9 cellular contexts compared by ENCODE assay signal in the genomic region with DNA sequence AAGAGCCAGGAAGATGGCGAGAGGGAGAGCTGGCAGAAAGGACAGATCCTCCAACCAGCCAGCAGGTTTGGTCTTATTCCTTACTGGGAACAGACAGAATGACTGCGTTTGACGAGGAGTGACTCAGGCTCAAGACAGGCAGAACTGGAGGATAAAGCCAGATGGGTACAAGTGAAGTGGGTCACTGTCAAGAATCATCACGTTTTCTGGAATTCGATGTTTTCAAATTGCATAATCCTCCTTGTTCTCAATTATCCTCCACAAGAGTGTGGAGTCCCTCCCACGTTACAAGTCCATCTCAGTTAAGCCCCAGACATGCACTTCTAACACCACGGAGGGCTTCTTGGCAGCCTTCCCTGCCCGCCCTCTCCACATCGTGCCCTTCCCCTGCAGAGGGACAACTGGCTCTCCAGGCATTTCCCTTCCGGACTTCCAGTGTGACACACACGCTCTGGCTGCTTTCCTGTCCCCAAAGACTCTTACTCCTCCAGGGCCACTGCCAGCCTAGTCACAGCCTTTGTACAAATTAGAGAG.
DNase-seq lines count a peak whose midpoint lies in the region; ATAC-seq, FAIRE-seq and TF ChIP-seq lines count a peak whose summit lies in the region.
"Had no signal": no experiment of that assay in that cellular context is flagged by ENCODE, and none has a peak within 500 bp of the region (broad histone marks: within the 10 kb centered on the region; RNA-seq: fewer than 3 reads in every experiment).

No MANE protein-coding gene starts in this region.

- H3K4ac ChIP-seq in IMR-90 (ENCODE audit: low read depth, low read length) = peak overlapping the region; percentile 42; the same call in 1 of the 2 replicates

- H4K5ac ChIP-seq in IMR-90 (ENCODE audit: low read depth, low read length) = no peak overlapping the region

- H2BK20ac ChIP-seq in IMR-90 (ENCODE audit: low read depth, low read length) = no peak overlapping the region

- H2AK9ac ChIP-seq in IMR-90 (replicated peaks; ENCODE audit: low read depth, low read length, poor library complexity) = no peak overlapping the region

- no TSS peak for BruUV-seq in IMR-90 (replicated peaks; lab: Mats Ljungman, UMichigan)

- dilution Hi-C loops in IMR-90 (cut with HindIII; ENCODE audit: low sequenced_read_pairs, unreplicated experiment) = no loop called here

- H2AK5ac ChIP-seq in IMR-90 (ENCODE audit: low read depth, low read length) = no peak overlapping the region

- H2BK120ac ChIP-seq in IMR-90 (ENCODE audit: low read depth, low read length) = no peak overlapping the region

- H3K4me1 ChIP-seq in IMR-90 (ENCODE audit: control insufficient read depth, insufficient read depth, low read length) = peaks cover 3% of the 10 kb centered on the region

- H3K79me1 ChIP-seq in IMR-90 (ENCODE audit: low read depth in 1 of 2, low read length in 2 of 2) = no peaks in the 10 kb centered on the region

- H3K9me3 ChIP-seq in IMR-90 (ENCODE audit: control insufficient read depth, insufficient read depth, low read length) = no peaks in the 10 kb centered on the region

- no peak for TF ChIP-seq POLR2A in IMR-90 (IDR thresholded peaks at IDR 0.05; ENCODE audit: low read depth, low read length)

- H3K4me3 ChIP-seq in IMR-90 (ENCODE audit: insufficient read depth, low read depth, low read length) = no peak overlapping the region
- no peak overlapping the region for H3K4me3 ChIP-seq in cardiac fibroblast (replicated peaks in 1 of 2; ENCODE audit: low read depth in 2 of 2, low read length in 2 of 2)

- DNase-seq in IMR-90 (peak; percentile 74), cardiac fibroblast (ENCODE audit: low read depth in 2 of 2) (peak; percentile 82 to 89), kidney tubule cell (ENCODE audit: low spot score) (peak; percentile 66), urothelium cell line (ENCODE audit: low spot score) (peak; percentile 21), NOMO-1 (lab: John Stamatoyannopoulos, UW; ENCODE audit: unreplicated experiment in 2 of 2) (no peak), NCI-H1092 (lab: John Stamatoyannopoulos, UW) (no peak)
- DNase-seq: activated naive CD8-positive, alpha-beta T cell treated with anti-CD3 and anti-CD28 coated beads for 36 hours; midbrain had no signal

- peak overlapping the region; percentile 25 for H2BK5ac ChIP-seq in IMR-90 (ENCODE audit: low read depth, low read length, poor library complexity, severe bottlenecking)

- no peaks in the 10 kb centered on the region for H3K36me3 ChIP-seq in IMR-90 (ENCODE audit: control insufficient read depth, insufficient read depth, low read length)

- 0 out of 2 replicates have a peak overlapping the region, but pooled peaks have one; percentile 2 for H3K4me2 ChIP-seq in IMR-90 (ENCODE audit: low read depth, low read length)

- H3K9ac ChIP-seq in IMR-90 (ENCODE audit: low read depth, low read length) = no peak overlapping the region

- no peak overlapping the region; a peak in 1 of 4 replicates for H4K8ac ChIP-seq in IMR-90 (ENCODE audit: low read depth in 2 of 2, low read length in 2 of 2)

- no peaks in the 10 kb centered on the region for H4K20me1 ChIP-seq in IMR-90 (ENCODE audit: insufficient read depth, low read length)

- H3K27me3 ChIP-seq in IMR-90 (ENCODE audit: control insufficient read depth, insufficient read depth, low read length) = no peaks in the 10 kb centered on the region

- no peak overlapping the region for H3K23ac ChIP-seq in IMR-90 (ENCODE audit: low read depth, low read length)

- POLR2A ChIA-PET in IMR-90 (lab: Charles Lee; ENCODE audit: unreplicated experiment) = no interaction called here

- CTCF ChIA-PET in IMR-90 (lab: Yijun Ruan, JAX) = interaction anchor here (0.7 kb wide), 1 partner anchor 10 kb away, joined by 4 read pairs; no protein-coding TSS in a partner anchor

- no peak overlapping the region for H2BK15ac ChIP-seq in IMR-90 (ENCODE audit: low read depth, low read length)

- no peak overlapping the region for H3K27ac ChIP-seq in IMR-90 (ENCODE audit: insufficient read depth, low read length)

- H4K91ac ChIP-seq in IMR-90 (ENCODE audit: insufficient read depth, low read depth, low read length) = no peak overlapping the region

- no peak overlapping the region for H3K18ac ChIP-seq in IMR-90 (ENCODE audit: low read depth, low read length)

- peak; percentile 83 for ATAC-seq in IMR-90 (ENCODE audit: low read depth)
- ATAC-seq in HG03139 (IDR thresholded peaks at IDR 0.05; ENCODE audit: unreplicated experiment) = no peak

- no peak overlapping the region for H3K14ac ChIP-seq in IMR-90 (replicated peaks; ENCODE audit: low read depth, low read length)

- in situ Hi-C loops in IMR-90 (cut with MboI; ENCODE audit: low sequenced_read_pairs) = loop anchor here (10.0 kb wide), 1 partner anchor 178 kb away; no protein-coding TSS in a partner anchor

- intact Hi-C loops in IMR-90 (cut with micrococcal nuclease) = no loop called here

- 0% methylated on average over 1 of the region's 11 CpGs; no CpG with 5 or more reads in 1 of the 2 experiments for WGBS in IMR-90 (ENCODE audit: extremely low coverage in 2 of 2, insufficient read length in 1 of 2), 2 experiments

- no peak for TF ChIP-seq CTCF in IMR-90 (conservative IDR thresholded peaks at IDR 0.05; ENCODE audit: low read depth, low read length)
- peak; percentile 10 for TF ChIP-seq CTCF in cardiac fibroblast (IDR thresholded peaks at IDR 0.05; ENCODE audit: low read depth, low read length)

- FAIRE-seq in urothelium cell line (lab: Jason Lieb, UNC) = no peak

- no peak for TF ChIP-seq RAD21 in IMR-90 (IDR thresholded peaks at IDR 0.05; ENCODE audit: low read length)

- H3K9me1 ChIP-seq in IMR-90 (ENCODE audit: insufficient read depth, low read length) = peaks cover 9% of the 10 kb centered on the region

- H2AFZ ChIP-seq in IMR-90 (replicated peaks; ENCODE audit: low read length, poor library complexity) = peak overlapping the region; percentile 64

- no peak overlapping the region for H3K56ac ChIP-seq in IMR-90 (ENCODE audit: extremely low read depth, insufficient read depth, low read length)

TF ChIP-seq in IMR-90, 13 proteins besides CTCF, POLR2A, EP300 and RAD21:
- TF ChIP-seq NFE2L2 (IDR thresholded peaks at IDR 0.05; ENCODE audit: low read depth, low read length) = no peak
- TF ChIP-seq BHLHE40 (IDR thresholded peaks at IDR 0.05; ENCODE audit: low read depth, low read length) = peak; percentile 74
- peak; percentile 74 for TF ChIP-seq CEBPB (IDR thresholded peaks at IDR 0.05; ENCODE audit: low read depth, low read length)
- TF ChIP-seq FOS (IDR thresholded peaks at IDR 0.05; ENCODE audit: low read depth, low read length) = 0 out of 2 replicates have a peak, but pooled peaks have one; percentile 16

Comparison
In these comparisons a context has a peak if more than half of its experiments do, and no peak if none do; other contexts are left out.
1. DNase-seq: peak in IMR-90 (single experiment), cardiac fibroblast (2 of 2), kidney tubule cell (single experiment) and urothelium cell line (single experiment); none in NOMO-1 (0 of 2) and NCI-H1092 (single experiment).